19 cellular contexts compared by ENCODE assay signal in genomic region chr20:60804918-60805631, GRCh38.
A peak's percentile ranks its signal among the peaks of the same experiment; 100 is the strongest.
DNase-seq lines count a peak whose midpoint lies in the region; ATAC-seq and TF ChIP-seq lines count a peak whose summit lies in the region.
"Had no signal": no experiment of that assay in that cellular context is flagged by ENCODE, and none has a peak within 500 bp of the region (broad histone marks: within the 10 kb centered on the region; RNA-seq: fewer than 3 reads in every experiment).

No MANE protein-coding gene starts in this region.

- no peak for TF ChIP-seq CTCF in WTC11 (IDR thresholded peaks at IDR 0.05)

- H3K27me3 Mint-ChIP-seq in WTC11 (ENCODE audit: low read depth): peaks cover 37% of the 10 kb centered on the region
- H3K27me3 Mint-ChIP-seq: stimulated activated naive CD8-positive, alpha-beta T cell treated with anti-CD3 and anti-CD28 coated beads, Interleukin-15, amount 100 ng/mL, for 72 hours had no signal

- POLR2A ChIA-PET in WTC11 (lab: Charles Lee): no interaction called here

- CTCF ChIA-PET in WTC11 (lab: Charles Lee): interaction anchor here (0.6 kb wide), 1 partner anchor 599 kb away, joined by 3 read pairs; no protein-coding TSS in a partner anchor

- peak; percentile 4 for DNase-seq in NCI-H2227 (lab: John Stamatoyannopoulos, UW; ENCODE audit: unreplicated experiment)
- no peak for DNase-seq in NCI-H2227 treated with DMSO at 0.1 percent for 48 hours (lab: John Stamatoyannopoulos, UW)
- DNase-seq in WTC11 (ENCODE audit: low spot score): no peak
- DNase-seq in kidney tubule cell (ENCODE audit: low spot score): peak; percentile 2
- DNase-seq in sciatic nerve (ENCODE audit: low spot score): no peak
- DNase-seq in activated CD8-positive, alpha-beta memory T cell treated with anti-CD3 and anti-CD28 coated beads, Interleukin-2, amount 50 U/mL, for 48 hours: no peak
- DNase-seq: activated CD4-positive, CD25-positive, alpha-beta regulatory T cell treated with anti-CD3 and anti-CD28 coated beads, Interleukin-2, amount 50 U/mL, for 72 hours; COR-L47; EL; HCEC 1CT; IMR-90; NCI-H1694 treated with DMSO at 0.1 percent for 48 hours; NK-92 treated with Interleukin-12 subunit alpha and Interleukin-12 subunit beta, amount 100 ng/mL, for 24 hours; stimulated activated CD4-positive, alpha-beta T cell treated with anti-CD3 and anti-CD28 coated beads, Interleukin-2, amount 100 ng/mL, for 48 hours; stimulated activated naive CD8-positive, alpha-beta T cell treated with anti-CD3 and anti-CD28 coated beads, Interleukin-15, amount 100 ng/mL, for 72 hours had no signal

- peaks cover 23% of the 10 kb centered on the region for H3K36me3 Mint-ChIP-seq in WTC11

- peaks cover 48% of the 10 kb centered on the region for H3K9me3 Mint-ChIP-seq in WTC11

- no peak overlapping the region for H3K27ac Mint-ChIP-seq in WTC11
- H3K27ac Mint-ChIP-seq: activated T-helper 2 cell treated with anti-CD3 and anti-CD28 coated beads, Interferon-gamma antibody, Interleukin-2, Interleukin-4, amounts not matched to agents 10 μg/mL and 5 μg/mL and 100 μg/mL, durations not matched to agents 14 hours and 24 hours and 36 hours; stimulated activated naive CD8-positive, alpha-beta T cell treated with anti-CD3 and anti-CD28 coated beads, Interleukin-15, amount 100 ng/mL, for 72 hours had no signal

- intact Hi-C loops in sciatic nerve (cut with DNase I): no loop called here

- ATAC-seq in WTC11 (peak; percentile 39; the same call in 1 of the 2 replicates), sciatic nerve (peak; percentile 74), HG03196 (IDR thresholded peaks at IDR 0.05; ENCODE audit: unreplicated experiment) (no peak), GM19351 (IDR thresholded peaks at IDR 0.05; ENCODE audit: unreplicated experiment) (no peak)
- ATAC-seq: foreskin keratinocyte; stimulated activated naive CD8-positive, alpha-beta T cell treated with anti-CD3 and anti-CD28 coated beads, Interleukin-15, amount 100 ng/mL, for 72 hours had no signal

- H3K4me1 Mint-ChIP-seq in WTC11: peaks cover 25% of the 10 kb centered on the region
- H3K4me1 Mint-ChIP-seq: stimulated activated naive CD8-positive, alpha-beta T cell treated with anti-CD3 and anti-CD28 coated beads, Interleukin-15, amount 100 ng/mL, for 72 hours had no signal

- H3K4me3 Mint-ChIP-seq in WTC11: no peak overlapping the region
- H3K4me3 Mint-ChIP-seq: stimulated activated naive CD8-positive, alpha-beta T cell treated with anti-CD3 and anti-CD28 coated beads, Interleukin-15, amount 100 ng/mL, for 72 hours had no signal

TF ChIP-seq in WTC11, 78 proteins besides CTCF, POLR2A, EP300 and RAD21:
- no peak for TF ChIP-seq TEAD4 (CRISPR knock-in tag; IDR thresholded peaks at IDR 0.05)
- TF ChIP-seq, protein P1, sequence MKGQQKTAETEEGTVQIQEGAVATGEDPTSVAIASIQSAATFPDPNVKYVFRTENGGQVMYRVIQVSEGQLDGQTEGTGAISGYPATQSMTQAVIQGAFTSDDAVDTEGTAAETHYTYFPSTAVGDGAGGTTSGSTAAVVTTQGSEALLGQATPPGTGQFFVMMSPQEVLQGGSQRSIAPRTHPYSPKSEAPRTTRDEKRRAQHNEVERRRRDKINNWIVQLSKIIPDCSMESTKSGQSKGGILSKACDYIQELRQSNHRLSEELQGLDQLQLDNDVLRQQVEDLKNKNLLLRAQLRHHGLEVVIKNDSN (CRISPR knock-in tag; IDR thresholded peaks at IDR 0.05): no peak
- TF ChIP-seq, protein P2, sequence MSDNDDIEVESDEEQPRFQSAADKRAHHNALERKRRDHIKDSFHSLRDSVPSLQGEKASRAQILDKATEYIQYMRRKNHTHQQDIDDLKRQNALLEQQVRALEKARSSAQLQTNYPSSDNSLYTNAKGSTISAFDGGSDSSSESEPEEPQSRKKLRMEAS (CRISPR knock-in tag; IDR thresholded peaks at IDR 0.05): no peak
- no peak for TF ChIP-seq CREB1 (CRISPR knock-in tag; IDR thresholded peaks at IDR 0.05)
- no peak for TF ChIP-seq PRRX2 (CRISPR knock-in tag; IDR thresholded peaks at IDR 0.05)
- no peak for TF ChIP-seq ESRRA (CRISPR knock-in tag; IDR thresholded peaks at IDR 0.05; ENCODE audit: borderline replicate concordance)
- TF ChIP-seq NR1H2 (CRISPR knock-in tag; IDR thresholded peaks at IDR 0.05): no peak

Comparison
In these comparisons a context has a peak if more than half of its experiments do, and no peak if none do; other contexts are left out.
1. DNase-seq: peak in NCI-H2227 (single experiment) and kidney tubule cell (single experiment); none in NCI-H2227 treated with DMSO at 0.1 percent for 48 hours (single experiment), WTC11 (single experiment), sciatic nerve (single experiment) and activated CD8-positive, alpha-beta memory T cell treated with anti-CD3 and anti-CD28 coated beads, Interleukin-2, amount 50 U/mL, for 48 hours (single experiment).
2. ATAC-seq: peak in WTC11 (single experiment) and sciatic nerve (single experiment); none in HG03196 (single experiment) and GM19351 (single experiment).